Comparison of ENCODE assay signal across 1 cellular context in the genomic region with DNA sequence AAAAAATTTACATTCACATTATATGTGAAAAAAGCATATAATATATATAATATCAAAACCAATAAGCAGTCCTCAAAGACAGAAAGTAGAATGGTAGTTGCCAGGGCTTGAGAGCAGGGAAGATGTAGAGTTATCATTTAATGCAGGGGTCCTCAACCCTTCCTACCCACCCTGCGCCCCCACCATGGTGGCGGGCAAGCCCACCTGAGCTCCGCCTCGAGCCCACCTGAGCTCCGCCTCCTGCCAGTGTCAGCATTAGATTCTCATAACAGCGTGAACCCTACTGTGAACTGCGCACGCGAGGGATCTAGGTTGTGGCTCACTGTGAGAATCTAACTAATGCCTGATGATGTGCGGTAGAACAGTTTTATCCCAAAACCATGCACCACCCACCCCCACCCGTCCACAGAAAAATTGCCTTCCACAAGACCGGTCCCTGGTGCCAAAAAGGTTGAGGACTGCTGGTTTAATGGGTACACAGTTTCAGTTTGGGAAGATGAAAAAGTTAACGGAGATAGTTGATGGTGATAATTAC.
TF ChIP-seq lines count a peak whose summit lies in the region.

No MANE protein-coding gene starts in this region.

TF ChIP-seq in IMR-90, 13 proteins besides CTCF, POLR2A, EP300 and RAD21:
- TF ChIP-seq SMC3 (IDR thresholded peaks at IDR 0.05; ENCODE audit: low read depth, low read length) (no peak), FOS (IDR thresholded peaks at IDR 0.05; ENCODE audit: low read depth, low read length) (no peak), NFE2L2 (IDR thresholded peaks at IDR 0.05; ENCODE audit: low read depth, low read length) (no peak), MXI1 (IDR thresholded peaks at IDR 0.05; ENCODE audit: borderline replicate concordance, low read depth, low read length) (no peak), BHLHE40 (IDR thresholded peaks at IDR 0.05; ENCODE audit: low read depth, low read length) (no peak), RCOR1 (IDR thresholded peaks at IDR 0.05; ENCODE audit: insufficient replicate concordance, low read length) (no peak), MAZ (IDR thresholded peaks at IDR 0.05; ENCODE audit: borderline replicate concordance, low read depth, low read length) (no peak), MAFK (IDR thresholded peaks at IDR 0.05; ENCODE audit: low read depth, low read length) (no peak), CEBPB (IDR thresholded peaks at IDR 0.05; ENCODE audit: low read depth, low read length) (no peak), CHD1 (IDR thresholded peaks at IDR 0.05; ENCODE audit: low read depth, low read length) (no peak), RFX5 (IDR thresholded peaks at IDR 0.05; ENCODE audit: low read depth, low read length) (no peak)
- TF ChIP-seq, protein P1, sequence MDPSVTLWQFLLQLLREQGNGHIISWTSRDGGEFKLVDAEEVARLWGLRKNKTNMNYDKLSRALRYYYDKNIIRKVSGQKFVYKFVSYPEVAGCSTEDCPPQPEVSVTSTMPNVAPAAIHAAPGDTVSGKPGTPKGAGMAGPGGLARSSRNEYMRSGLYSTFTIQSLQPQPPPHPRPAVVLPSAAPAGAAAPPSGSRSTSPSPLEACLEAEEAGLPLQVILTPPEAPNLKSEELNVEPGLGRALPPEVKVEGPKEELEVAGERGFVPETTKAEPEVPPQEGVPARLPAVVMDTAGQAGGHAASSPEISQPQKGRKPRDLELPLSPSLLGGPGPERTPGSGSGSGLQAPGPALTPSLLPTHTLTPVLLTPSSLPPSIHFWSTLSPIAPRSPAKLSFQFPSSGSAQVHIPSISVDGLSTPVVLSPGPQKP (IDR thresholded peaks at IDR 0.05; ENCODE audit: borderline replicate concordance, low read depth, low read length): no peak
- TF ChIP-seq, protein P2, sequence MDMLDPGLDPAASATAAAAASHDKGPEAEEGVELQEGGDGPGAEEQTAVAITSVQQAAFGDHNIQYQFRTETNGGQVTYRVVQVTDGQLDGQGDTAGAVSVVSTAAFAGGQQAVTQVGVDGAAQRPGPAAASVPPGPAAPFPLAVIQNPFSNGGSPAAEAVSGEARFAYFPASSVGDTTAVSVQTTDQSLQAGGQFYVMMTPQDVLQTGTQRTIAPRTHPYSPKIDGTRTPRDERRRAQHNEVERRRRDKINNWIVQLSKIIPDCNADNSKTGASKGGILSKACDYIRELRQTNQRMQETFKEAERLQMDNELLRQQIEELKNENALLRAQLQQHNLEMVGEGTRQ (IDR thresholded peaks at IDR 0.05; ENCODE audit: low read depth, low read length): no peak
